ENCODE assay signal across 8 cellular contexts in the genomic region with DNA sequence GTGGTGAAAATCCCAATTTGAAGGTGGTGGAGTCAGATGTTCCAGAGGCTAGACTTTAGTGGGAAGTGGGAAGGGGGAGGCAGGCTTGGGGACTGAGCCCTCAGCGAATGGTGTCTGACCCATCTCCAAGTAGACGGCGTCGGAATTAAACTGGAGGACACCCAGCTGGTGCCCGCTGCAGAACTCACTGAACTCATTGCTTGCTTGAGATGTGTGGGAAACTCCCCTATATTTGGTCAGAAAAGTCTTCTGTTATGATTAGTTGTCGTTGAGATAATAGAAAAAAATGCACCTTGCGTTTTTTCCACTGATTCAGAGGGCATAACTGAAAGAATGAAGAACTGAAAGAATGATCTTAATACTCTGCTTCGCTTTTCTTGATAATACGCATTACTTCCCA. TPM values are rescaled to one million over a fixed set of nuclear protein-coding genes. Genes with fewer than 3 reads are reported as not detected.
DNase-seq lines count a peak whose midpoint lies in the region; ATAC-seq, FAIRE-seq and TF ChIP-seq lines count a peak whose summit lies in the region.

No MANE protein-coding gene starts in this region.

- peaks cover 20% of the 10 kb centered on the region for H3K4me1 Mint-ChIP-seq in central memory CD8-positive, alpha-beta T cell
- H3K4me1 Mint-ChIP-seq in naive thymus-derived CD4-positive, alpha-beta T cell: peaks cover 19 to 37% (median 30%) of the 10 kb centered on the region in 7 donors

- peak overlapping the region; percentile 81 for H3K4me2 ChIP-seq in Loucy (ENCODE audit: low read depth, low read length, poor library complexity, severe bottlenecking)

- TF ChIP-seq POLR2A in GM12891 (IDR thresholded peaks at IDR 0.05; ENCODE audit: low read depth, low read length) (no peak), H54 (IDR thresholded peaks at IDR 0.05; ENCODE audit: low read depth, low read length) (no peak)

- peaks cover 35% of the 10 kb centered on the region for H3K9me3 Mint-ChIP-seq in central memory CD8-positive, alpha-beta T cell
- H3K9me3 Mint-ChIP-seq in naive thymus-derived CD4-positive, alpha-beta T cell: peaks cover 23 to 96% (median 56%) of the 10 kb centered on the region in 11 donors

- peak overlapping the region; percentile 98 for H2AFZ ChIP-seq in Loucy (ENCODE audit: low read length)

- no peaks in the 10 kb centered on the region; the same call in 1 of the 2 replicates for H3K9me3 ChIP-seq in Loucy (ENCODE audit: insufficient read depth, low read depth, low read length)
- H3K9me3 ChIP-seq in naive thymus-derived CD4-positive, alpha-beta T cell (ENCODE audit: control insufficient read depth in 2 of 3, low read length in 3 of 3): peaks cover 10 to 41% (median 16%) of the 10 kb centered on the region in 3 experiments

- no peaks in the 10 kb centered on the region for H3K27me3 ChIP-seq in Loucy (ENCODE audit: insufficient read depth, low read length, poor library complexity, severe bottlenecking)
- no peaks in the 10 kb centered on the region for H3K27me3 ChIP-seq in naive thymus-derived CD4-positive, alpha-beta T cell (ENCODE audit: control insufficient read depth in 2 of 2, insufficient read depth in 2 of 2, low read length in 2 of 2)

- DNase-seq in GM12891 (ENCODE audit: insufficient read length, low spot score) (no peak), SW 1271 (lab: John Stamatoyannopoulos, UW) (no peak), H54 (ENCODE audit: insufficient read length, low spot score) (no peak), NCI-H446 treated with DMSO at 0.1 percent for 48 hours (lab: John Stamatoyannopoulos, UW) (no peak)
- DNase-seq in central memory CD8-positive, alpha-beta T cell (ENCODE audit: low spot score in 2 of 2): no peak
- DNase-seq in naive thymus-derived CD4-positive, alpha-beta T cell: no peak

- peaks cover 13% of the 10 kb centered on the region for H3K4me1 ChIP-seq in Loucy (ENCODE audit: insufficient read depth, low read length, poor library complexity, severe bottlenecking)
- H3K4me1 ChIP-seq in naive thymus-derived CD4-positive, alpha-beta T cell (ENCODE audit: control insufficient read depth in 2 of 2, insufficient read depth in 2 of 2, low read length in 2 of 2): peaks cover 8 to 16% of the 10 kb centered on the region in 2 donors

- peak overlapping the region; percentile 82 for H3K9ac ChIP-seq in Loucy (ENCODE audit: low read depth, low read length, poor library complexity, severe bottlenecking)

- H3K27me3 Mint-ChIP-seq in central memory CD8-positive, alpha-beta T cell: no peaks in the 10 kb centered on the region
- H3K27me3 Mint-ChIP-seq in naive thymus-derived CD4-positive, alpha-beta T cell: no peaks in the 10 kb centered on the region

- H3K4me3 ChIP-seq in Loucy (ENCODE audit: low read length, poor library complexity, severe bottlenecking): peak overlapping the region; percentile 95
- peak overlapping the region; percentile 86 for H3K4me3 ChIP-seq in naive thymus-derived CD4-positive, alpha-beta T cell (ENCODE audit: low read length)

- H3K4me3 Mint-ChIP-seq in central memory CD8-positive, alpha-beta T cell: peak overlapping the region; percentile 79
- peak overlapping the region; percentile 87 to 98 (median 94) for H3K4me3 Mint-ChIP-seq in naive thymus-derived CD4-positive, alpha-beta T cell

- no peak for TF ChIP-seq CTCF in Loucy (conservative IDR thresholded peaks at IDR 0.05; ENCODE audit: low read length)

- POLR2A ChIA-PET in naive thymus-derived CD4-positive, alpha-beta T cell (lab: Charles Lee): interaction anchor here (0.6 to 1.5 kb wide), 8 partner anchors 8 to 1780 kb away, joined by 3 to 7 read pairs (median 4); a partner anchor contains a TSS

- no peaks in the 10 kb centered on the region for H3K9me2 ChIP-seq in Loucy (replicated peaks; ENCODE audit: low read depth, low read length)

- CTCF ChIA-PET in naive thymus-derived CD4-positive, alpha-beta T cell (lab: Charles Lee): no interaction called here

- H3K36me3 Mint-ChIP-seq in central memory CD8-positive, alpha-beta T cell (ENCODE audit: insufficient read depth): peaks cover 16% of the 10 kb centered on the region
- H3K36me3 Mint-ChIP-seq in naive thymus-derived CD4-positive, alpha-beta T cell: peaks cover 35 to 81% (median 68%) of the 10 kb centered on the region in 5 donors

- no peak for ATAC-seq in central memory CD8-positive, alpha-beta T cell (replicated peaks; ENCODE audit: extremely low read depth, poor library complexity, severe bottlenecking)
- ATAC-seq in naive thymus-derived CD4-positive, alpha-beta T cell: no peak
- ATAC-seq in HG02798 (IDR thresholded peaks at IDR 0.05; ENCODE audit: poor library complexity, unreplicated experiment): no peak

- intact Hi-C loops in naive thymus-derived CD4-positive, alpha-beta T cell (cut with micrococcal nuclease): loop anchor here (1.0 to 10.0 kb wide), 5 partner anchors 10 to 1749 kb away; a partner anchor contains a TSS

- H3F3A ChIP-seq in Loucy (ENCODE audit: low read depth): no peaks in the 10 kb centered on the region

- no peak for FAIRE-seq in GM12891 (lab: Jason Lieb, UNC)
- FAIRE-seq in H54 (lab: Jason Lieb, UNC): no peak

- no peaks in the 10 kb centered on the region for H3K36me3 ChIP-seq in Loucy (ENCODE audit: insufficient read depth, low read length)
- peaks cover 6 to 35% (median 9%) of the 10 kb centered on the region in 3 experiments for H3K36me3 ChIP-seq in naive thymus-derived CD4-positive, alpha-beta T cell (ENCODE audit: control insufficient read depth in 2 of 3, insufficient read depth in 3 of 3, low read length in 3 of 3)

- H3K27ac ChIP-seq in naive thymus-derived CD4-positive, alpha-beta T cell (ENCODE audit: low read depth, low read length): peak overlapping the region; percentile 96

- peaks cover 12% of the 10 kb centered on the region; the same call in 1 of the 2 replicates for H3K79me2 ChIP-seq in Loucy (ENCODE audit: insufficient read depth, low read length)

- peak overlapping the region; percentile 96 for H3K27ac Mint-ChIP-seq in central memory CD8-positive, alpha-beta T cell (ENCODE audit: low read depth)
- H3K27ac Mint-ChIP-seq in naive thymus-derived CD4-positive, alpha-beta T cell: peak overlapping the region; percentile 80 to 98 (median 95)

- no peaks in the 10 kb centered on the region for H4K20me1 ChIP-seq in Loucy (ENCODE audit: insufficient read depth, low read length, poor library complexity, severe bottlenecking)

TF ChIP-seq in GM12891, 5 proteins besides CTCF, POLR2A, EP300 and RAD21:
- peak; percentile 27; the same call in 1 of the 2 replicates for TF ChIP-seq SPI1 (IDR thresholded peaks at IDR 0.05; ENCODE audit: low read depth, low read length)
- no peak for TF ChIP-seq POLR2AphosphoS5 (IDR thresholded peaks at IDR 0.05; ENCODE audit: low read depth, low read length)
- TF ChIP-seq TAF1 (IDR thresholded peaks at IDR 0.05; ENCODE audit: low read depth, low read length): no peak
- no peak for TF ChIP-seq POU2F2 (IDR thresholded peaks at IDR 0.05; ENCODE audit: low read depth, low read length)
- no peak for TF ChIP-seq PAX5 (IDR thresholded peaks at IDR 0.05; ENCODE audit: insufficient read depth, low read length, severe bottlenecking)

RNA-seq across cellular contexts. Expression of a gene that starts 0.9 kb away (rescaled TPM):
- polyA plus RNA-seq in GM12891 (2012; ENCODE audit: low read depth, missing spikeins): 1.4 TPM
- total RNA-seq in naive thymus-derived CD4-positive, alpha-beta T cell: 10 to 100 TPM in 2 of 5 experiments, 1 to 10 TPM in 3; 2.4 to 14.3 (median 3.1) TPM
- 10 to 100 TPM; 16.3 to 20.1 TPM for polyA plus RNA-seq in naive thymus-derived CD4-positive, alpha-beta T cell

RNA-seq across cellular contexts. Expression of a gene that starts 9.9 kb away (rescaled TPM):
- 0.98 TPM for polyA plus RNA-seq in GM12891 (2012; ENCODE audit: low read depth, missing spikeins)
- total RNA-seq in naive thymus-derived CD4-positive, alpha-beta T cell: 1 to 10 TPM; 1.7 to 7.6 (median 3.3) TPM
- 1 to 10 TPM; 5.7 to 5.8 TPM for polyA plus RNA-seq in naive thymus-derived CD4-positive, alpha-beta T cell
